ENCODE assay signal across 17 cellular contexts in the genomic region with DNA sequence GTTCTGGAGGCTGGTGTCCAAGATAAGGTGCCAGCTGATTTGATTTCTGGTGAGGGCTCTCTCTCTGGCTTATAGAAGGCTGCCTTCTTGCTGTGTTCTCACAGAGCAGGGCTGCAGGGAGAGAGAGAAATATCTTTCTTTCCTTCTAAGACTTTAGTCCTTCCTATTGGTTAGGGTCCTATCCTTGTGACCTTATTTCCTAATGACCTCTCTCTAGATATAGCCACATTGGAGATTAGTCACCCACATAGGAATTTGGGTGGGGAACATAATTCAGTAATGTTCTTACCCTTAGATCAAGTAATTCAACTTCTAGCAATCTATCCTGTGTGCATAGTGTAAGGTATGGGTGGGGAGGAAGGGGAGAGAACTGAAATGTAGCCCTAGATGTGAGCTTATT.
"Had no signal": no experiment of that assay in that cellular context is flagged by ENCODE, and none has a peak within 500 bp of the region (broad histone marks: within the 10 kb centered on the region; RNA-seq: fewer than 3 reads in every experiment).

No MANE protein-coding gene starts in this region.

- H3K36me3 ChIP-seq: adrenal gland, neutrophil, suprapubic skin, upper lobe of left lung had no signal

- H3K27me3 ChIP-seq: adrenal gland, neutrophil, suprapubic skin, upper lobe of left lung had no signal

- DNase-seq: activated CD4-positive, alpha-beta T cell treated with anti-CD3 and anti-CD28 coated beads for 48 hours; activated naive CD4-positive, alpha-beta T cell treated with anti-CD3 and anti-CD28 coated beads, Interleukin-2, amount 50 U/mL, for 16 hours; adrenal gland; central memory CD4-positive, alpha-beta T cell; effector memory CD4-positive, alpha-beta T cell; erythroblast; glutamatergic neuron; left cardiac atrium; naive thymus-derived CD8-positive, alpha-beta T cell; posterior cingulate gyrus; stimulated activated CD4-positive, alpha-beta T cell treated with anti-CD3 and anti-CD28 coated beads, Interleukin-12 subunit alpha, Interleukin-12 subunit beta, amount 100 ng/mL, for 4 hours; stimulated activated naive CD4-positive, alpha-beta T cell treated with Interleukin-2 at 50 U/mL for 16 hours; upper lobe of left lung had no signal

- H3K4me1 ChIP-seq: adrenal gland, suprapubic skin, upper lobe of left lung had no signal

- H3K27ac ChIP-seq: adrenal gland, neutrophil, suprapubic skin, upper lobe of left lung had no signal

- H3K4me3 Mint-ChIP-seq: naive thymus-derived CD8-positive, alpha-beta T cell had no signal

- ATAC-seq: left cardiac atrium; naive thymus-derived CD8-positive, alpha-beta T cell; sciatic nerve had no signal

- H3K27ac Mint-ChIP-seq: naive thymus-derived CD8-positive, alpha-beta T cell had no signal

- H3K4me1 Mint-ChIP-seq: naive thymus-derived CD8-positive, alpha-beta T cell had no signal

- H3K4me3 ChIP-seq: adrenal gland, lung, suprapubic skin, upper lobe of left lung had no signal

- H3K36me3 Mint-ChIP-seq: naive thymus-derived CD8-positive, alpha-beta T cell had no signal

- H3K9me3 Mint-ChIP-seq: naive thymus-derived CD8-positive, alpha-beta T cell had no signal
